In genomic region chr19:18719541-18719940, GRCh38 we compare ENCODE assay signal across 15 cellular contexts.
"Had no signal": no experiment of that assay in that cellular context is flagged by ENCODE, and none has a peak within 500 bp of the region (broad histone marks: within the 10 kb centered on the region; RNA-seq: fewer than 3 reads in every experiment).

No MANE protein-coding gene starts in this region.

- H3K4me3 ChIP-seq: coronary artery, lung, neural progenitor cell, pancreas, thyroid gland had no signal

- H3K9me3 ChIP-seq: pancreas, thyroid gland had no signal

- H3K36me3 Mint-ChIP-seq: activated naive CD4-positive, alpha-beta T cell treated with anti-CD3 and anti-CD28 coated beads, Interleukin-2, amount 10 ng/mL, durations not matched to agents 7 days and 5 days had no signal

- H3K9me3 Mint-ChIP-seq: activated naive CD4-positive, alpha-beta T cell treated with anti-CD3 and anti-CD28 coated beads, Interleukin-2, amount 10 ng/mL, durations not matched to agents 7 days and 5 days; mesothelial cell of epicardium; neural progenitor cell; stimulated activated effector memory CD8-positive, alpha-beta T cell treated with anti-CD3 and anti-CD28 coated beads, Interleukin-12 subunit alpha, Interleukin-12 subunit beta, amount 100 ng/mL, for 72 hours had no signal

- DNase-seq: activated CD4-positive, alpha-beta T cell treated with anti-CD3 and anti-CD28 coated beads, Interleukin-2, amount 50 U/mL, for 4 hours; activated CD4-positive, CD25-positive, alpha-beta regulatory T cell treated with anti-CD3 and anti-CD28 coated beads, Interleukin-2, amount 50 U/mL, for 72 hours; activated naive CD4-positive, alpha-beta T cell treated with anti-CD3 and anti-CD28 coated beads, Interleukin-2, amount 10 ng/mL, durations not matched to agents 7 days and 5 days; effector CD4-positive, alpha-beta T cell; foreskin fibroblast; glutamatergic neuron; pancreas; T-helper 1 cell; T1000; thyroid gland had no signal

- H3K36me3 ChIP-seq: neural progenitor cell, pancreas, thyroid gland had no signal

- H3K27ac Mint-ChIP-seq: activated naive CD4-positive, alpha-beta T cell treated with anti-CD3 and anti-CD28 coated beads, Interleukin-2, amount 10 ng/mL, durations not matched to agents 7 days and 5 days; mesothelial cell of epicardium had no signal

- H3K27ac ChIP-seq: coronary artery, neural progenitor cell, pancreas, thyroid gland had no signal

- ATAC-seq: pancreas; stimulated activated effector memory CD8-positive, alpha-beta T cell treated with anti-CD3 and anti-CD28 coated beads, Interleukin-12 subunit alpha, Interleukin-12 subunit beta, amount 100 ng/mL, for 72 hours had no signal

- H3K4me3 Mint-ChIP-seq: activated naive CD4-positive, alpha-beta T cell treated with anti-CD3 and anti-CD28 coated beads, Interleukin-2, amount 10 ng/mL, durations not matched to agents 7 days and 5 days; mesothelial cell of epicardium; neural progenitor cell; stimulated activated effector memory CD8-positive, alpha-beta T cell treated with anti-CD3 and anti-CD28 coated beads, Interleukin-12 subunit alpha, Interleukin-12 subunit beta, amount 100 ng/mL, for 72 hours had no signal

- H3K27me3 Mint-ChIP-seq: activated naive CD4-positive, alpha-beta T cell treated with anti-CD3 and anti-CD28 coated beads, Interleukin-2, amount 10 ng/mL, durations not matched to agents 7 days and 5 days had no signal

- H3K4me1 ChIP-seq: neural progenitor cell, pancreas, thyroid gland had no signal

- H3K27me3 ChIP-seq: neural progenitor cell, pancreas, thyroid gland had no signal

- H3K4me1 Mint-ChIP-seq: mesothelial cell of epicardium had no signal
